Comparison of ENCODE assay signal across 11 cellular contexts in genomic region chr18:37282386-37283037, GRCh38.
DNase-seq lines count a peak whose midpoint lies in the region; ATAC-seq and TF ChIP-seq lines count a peak whose summit lies in the region.
"Had no signal": no experiment of that assay in that cellular context is flagged by ENCODE, and none has a peak within 500 bp of the region (broad histone marks: within the 10 kb centered on the region; RNA-seq: fewer than 3 reads in every experiment).

No MANE protein-coding gene starts in this region.

- ATAC-seq in upper lobe of right lung = no peak
- no peak for ATAC-seq in stimulated activated memory B cell treated with anti-CD40 and anti-IgM and Interleukin-4, amounts not matched to agents 10 μg/mL and 1 μg/mL and 100 μg/mL, for 72 hours

- TF ChIP-seq CTCF in MCF 10A (IDR thresholded peaks at IDR 0.05; ENCODE audit: unreplicated experiment) = peak; percentile 14
- no peak for TF ChIP-seq CTCF in breast epithelium (IDR thresholded peaks at IDR 0.05)
- TF ChIP-seq CTCF in OCI-LY7 (conservative IDR thresholded peaks at IDR 0.05; ENCODE audit: low read length) = peak; percentile 42; the same call in 1 of the 2 replicates
- peak; percentile 39 for TF ChIP-seq CTCF in epithelial cell of esophagus (IDR thresholded peaks at IDR 0.05; ENCODE audit: insufficient read depth, low read depth, low read length, missing control alignments)
- TF ChIP-seq CTCF in upper lobe of right lung (IDR thresholded peaks at IDR 0.05) = peak; percentile 14

- TF ChIP-seq POLR2A in breast epithelium (IDR thresholded peaks at IDR 0.05) = no peak

- no peaks in the 10 kb centered on the region for H3K36me3 Mint-ChIP-seq in MCF 10A (ENCODE audit: insufficient read depth, unreplicated experiment)
- H3K36me3 Mint-ChIP-seq in stimulated activated memory B cell treated with anti-CD40 and anti-IgM and Interleukin-4, amounts not matched to agents 10 μg/mL and 1 μg/mL and 100 μg/mL, for 72 hours = no peaks in the 10 kb centered on the region

- H3K27ac Mint-ChIP-seq in MCF 10A (ENCODE audit: low read depth, unreplicated experiment) = no peak overlapping the region
- H3K27ac Mint-ChIP-seq in stimulated activated memory B cell treated with anti-CD40 and anti-IgM and Interleukin-4, amounts not matched to agents 10 μg/mL and 1 μg/mL and 100 μg/mL, for 72 hours = no peak overlapping the region

- no peaks in the 10 kb centered on the region for H3K79me2 ChIP-seq in OCI-LY7 (ENCODE audit: insufficient read depth, low read depth, low read length)

- BruUV-seq in MCF 10A (replicated peaks; lab: Mats Ljungman, UMichigan) (no TSS peak), OCI-LY7 (replicated peaks; lab: Mats Ljungman, UMichigan) (no TSS peak)

- intact Hi-C loops in MCF 10A (cut with micrococcal nuclease) = no loop called here
- intact Hi-C loops in breast epithelium (cut with DNase I; ENCODE audit: low total_unique reads) = no loop called here
- intact Hi-C loops in OCI-LY7 (cut with micrococcal nuclease; ENCODE audit: unreplicated experiment) = no loop called here
- intact Hi-C loops in upper lobe of right lung (cut with DNase I) = no loop called here

- H3K27me3 Mint-ChIP-seq in MCF 10A (ENCODE audit: insufficient read depth, unreplicated experiment) = peaks cover 12% of the 10 kb centered on the region
- H3K27me3 Mint-ChIP-seq in stimulated activated memory B cell treated with anti-CD40 and anti-IgM and Interleukin-4, amounts not matched to agents 10 μg/mL and 1 μg/mL and 100 μg/mL, for 72 hours = peaks cover 27% of the 10 kb centered on the region

- H3K9me3 ChIP-seq in breast epithelium (no peaks in the 10 kb centered on the region), OCI-LY7 (ENCODE audit: low read length) (no peaks in the 10 kb centered on the region), upper lobe of right lung (no peaks in the 10 kb centered on the region)
- H3K9me3 ChIP-seq: BLaER1 treated with 17β-estradiol and CSF1 and Interleukin-3, amounts not matched to agents 10 nM and 100 nM had no signal

- H3K4me2 ChIP-seq in OCI-LY7 (ENCODE audit: low read length) = no peak overlapping the region
- H3K4me2 ChIP-seq: BLaER1 treated with 17β-estradiol and CSF1 and Interleukin-3, amounts not matched to agents 10 nM and 100 nM had no signal

- no peaks in the 10 kb centered on the region for H3K4me1 ChIP-seq in breast epithelium
- no peaks in the 10 kb centered on the region for H3K4me1 ChIP-seq in OCI-LY7 (ENCODE audit: insufficient read depth, low read length, poor library complexity, severe bottlenecking)
- H3K4me1 ChIP-seq in upper lobe of right lung = no peaks in the 10 kb centered on the region

- POLR2A ChIA-PET in MCF 10A (lab: Yijun Ruan, JAX) (no interaction called here), OCI-LY7 (lab: Charles Lee) (no interaction called here)

- H3K27me3 ChIP-seq in breast epithelium = no peaks in the 10 kb centered on the region
- no peaks in the 10 kb centered on the region for H3K27me3 ChIP-seq in upper lobe of right lung
- H3K27me3 ChIP-seq: BLaER1 treated with 17β-estradiol and CSF1 and Interleukin-3, amounts not matched to agents 10 nM and 100 nM had no signal

- CTCF ChIA-PET in MCF 10A (lab: Yijun Ruan, JAX) = no interaction called here
- CTCF ChIA-PET in OCI-LY7 (lab: Charles Lee; ENCODE audit: unreplicated experiment) = no interaction called here

- H3K36me3 ChIP-seq in breast epithelium = no peaks in the 10 kb centered on the region
- no peaks in the 10 kb centered on the region for H3K36me3 ChIP-seq in OCI-LY7 (ENCODE audit: insufficient read depth, low read length)
- no peaks in the 10 kb centered on the region for H3K36me3 ChIP-seq in upper lobe of right lung
- H3K36me3 ChIP-seq: BLaER1 treated with 17β-estradiol and CSF1 and Interleukin-3, amounts not matched to agents 10 nM and 100 nM had no signal

- no peak overlapping the region for H3K27ac ChIP-seq in breast epithelium
- no peak overlapping the region for H3K27ac ChIP-seq in OCI-LY7 (ENCODE audit: low read depth, low read length, poor library complexity, severe bottlenecking)
- H3K27ac ChIP-seq in upper lobe of right lung = no peak overlapping the region
- H3K27ac ChIP-seq: BLaER1 treated with 17β-estradiol and CSF1 and Interleukin-3, amounts not matched to agents 10 nM and 100 nM; coronary artery had no signal

- no peak overlapping the region for H2AFZ ChIP-seq in OCI-LY7 (ENCODE audit: low read length)

- no peak overlapping the region for H3K4me3 ChIP-seq in breast epithelium
- H3K4me3 ChIP-seq in OCI-LY7 (ENCODE audit: low read depth, low read length, poor library complexity, severe bottlenecking) = no peak overlapping the region
- H3K4me3 ChIP-seq in epithelial cell of esophagus (ENCODE audit: low read length) = no peak overlapping the region
- no peak overlapping the region for H3K4me3 ChIP-seq in upper lobe of right lung
- H3K4me3 ChIP-seq: BLaER1 treated with 17β-estradiol and CSF1 and Interleukin-3, amounts not matched to agents 10 nM and 100 nM; coronary artery had no signal

- no peak overlapping the region for H3K4me3 Mint-ChIP-seq in MCF 10A (ENCODE audit: unreplicated experiment)
- H3K4me3 Mint-ChIP-seq in stimulated activated memory B cell treated with anti-CD40 and anti-IgM and Interleukin-4, amounts not matched to agents 10 μg/mL and 1 μg/mL and 100 μg/mL, for 72 hours = no peak overlapping the region

- no peaks in the 10 kb centered on the region for H3K9me3 Mint-ChIP-seq in MCF 10A (ENCODE audit: unreplicated experiment)
- peaks cover 5% of the 10 kb centered on the region for H3K9me3 Mint-ChIP-seq in stimulated activated memory B cell treated with anti-CD40 and anti-IgM and Interleukin-4, amounts not matched to agents 10 μg/mL and 1 μg/mL and 100 μg/mL, for 72 hours

- H3K4me1 Mint-ChIP-seq in MCF 10A (ENCODE audit: insufficient read depth, unreplicated experiment) = no peaks in the 10 kb centered on the region
- no peaks in the 10 kb centered on the region for H3K4me1 Mint-ChIP-seq in stimulated activated memory B cell treated with anti-CD40 and anti-IgM and Interleukin-4, amounts not matched to agents 10 μg/mL and 1 μg/mL and 100 μg/mL, for 72 hours

- no peaks in the 10 kb centered on the region for H3K9me2 ChIP-seq in OCI-LY7 (ENCODE audit: insufficient read depth, low read length)

- DNase-seq in MCF 10A (ENCODE audit: unreplicated experiment) = no peak
- DNase-seq in breast epithelium (ENCODE audit: low spot score in 2 of 2) = no peak
- no peak for DNase-seq in OCI-LY7 (ENCODE audit: low spot score)
- no peak for DNase-seq in epithelial cell of esophagus (ENCODE audit: low read depth)
- no peak for DNase-seq in upper lobe of right lung
- no peak for DNase-seq in epidermal melanocyte (ENCODE audit: insufficient read length, low spot score)
- no peak for DNase-seq in GM19238 (ENCODE audit: insufficient read length, low spot score)
- DNase-seq: NCI-H2081 had no signal

- H4K20me1 ChIP-seq in OCI-LY7 (ENCODE audit: insufficient read depth, low read length) = no peaks in the 10 kb centered on the region

Comparison
In these comparisons a context has a peak if more than half of its experiments do, and no peak if none do; other contexts are left out.
1. CTCF ChIP-seq: peak in MCF 10A (single experiment), OCI-LY7 (single experiment), epithelial cell of esophagus (single experiment) and upper lobe of right lung (single experiment); none in breast epithelium (0 of 3).